ENCODE assay signal across 8 cellular contexts in genomic region chr9:14692918-14693861, GRCh38. TPM values are rescaled to one million over a fixed set of nuclear protein-coding genes. Genes with fewer than 3 reads are reported as not detected.
DNase-seq lines count a peak whose midpoint lies in the region; ATAC-seq and TF ChIP-seq lines count a peak whose summit lies in the region.

A gene with protein sequence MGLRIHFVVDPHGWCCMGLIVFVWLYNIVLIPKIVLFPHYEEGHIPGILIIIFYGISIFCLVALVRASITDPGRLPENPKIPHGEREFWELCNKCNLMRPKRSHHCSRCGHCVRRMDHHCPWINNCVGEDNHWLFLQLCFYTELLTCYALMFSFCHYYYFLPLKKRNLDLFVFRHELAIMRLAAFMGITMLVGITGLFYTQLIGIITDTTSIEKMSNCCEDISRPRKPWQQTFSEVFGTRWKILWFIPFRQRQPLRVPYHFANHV (minus strand): TSS chr9:14693432. CDS start chr9:14674340, 19,092 bp downstream.

- peak in 1 of 4 experiments; percentile 38 for TF ChIP-seq CTCF in gastroesophageal sphincter (IDR thresholded peaks at IDR 0.05)
- no peak for TF ChIP-seq CTCF in subcutaneous adipose tissue (IDR thresholded peaks at IDR 0.05; ENCODE audit: low read depth)

- H3K4ac ChIP-seq in neuronal stem cell (ENCODE audit: low read length): peak within 1 kb of the TSS; percentile 26

- H3K14ac ChIP-seq in neuronal stem cell (ENCODE audit: low read length): no peak within 1 kb of the TSS

- no peak for TF ChIP-seq EP300 in gastroesophageal sphincter (IDR thresholded peaks at IDR 0.05)

- peak within 1 kb of the TSS; percentile 29 for H4K8ac ChIP-seq in neuronal stem cell (ENCODE audit: low read depth, low read length)

- H3K4me1 ChIP-seq in gastroesophageal sphincter (peaks cover 0 to 28% (median 0%) of the 10 kb centered on the region in 3 donors), neuronal stem cell (ENCODE audit: control insufficient read depth in 2 of 2, insufficient read depth in 1 of 2, low read depth in 1 of 2, low read length in 2 of 2) (peaks cover 3 to 4% of the 10 kb centered on the region in 2 donors)

- no peaks in the 10 kb centered on the region for H3K79me1 ChIP-seq in neuronal stem cell (ENCODE audit: low read depth, low read length)

- H2AFZ ChIP-seq in neuronal stem cell (ENCODE audit: low read length): peak within 1 kb of the TSS; percentile 96

- in situ Hi-C loops in Caki2 (cut with HindIII; ENCODE audit: low pct_unique_long_range_greater_than_20kb, low sequenced_read_pairs): no loop called here

- peak within 1 kb of the TSS in 3 of 4 donors; percentile 36 to 80 (median 68) for H3K27ac ChIP-seq in gastroesophageal sphincter
- H3K27ac ChIP-seq in neuronal stem cell (replicated peaks; ENCODE audit: low read length): no peak within 1 kb of the TSS

- ATAC-seq in GM19455 (IDR thresholded peaks at IDR 0.05; ENCODE audit: unreplicated experiment) (peak; percentile 80), HG03575 (IDR thresholded peaks at IDR 0.05; ENCODE audit: extremely low read depth, insufficient number of reproducible peaks, low FRiP score, unreplicated experiment) (peak; percentile 26), gastroesophageal sphincter (peak; percentile 94)

- H2AK5ac ChIP-seq in neuronal stem cell (ENCODE audit: low read depth, low read length): no peak within 1 kb of the TSS

- no peaks in the 10 kb centered on the region for H3K9me3 ChIP-seq in gastroesophageal sphincter
- no peaks in the 10 kb centered on the region for H3K9me3 ChIP-seq in neuronal stem cell (replicated peaks in 1 of 2; ENCODE audit: control insufficient read depth in 2 of 2, insufficient read depth in 1 of 2, low read depth in 1 of 2, low read length in 2 of 2)

- no peak within 1 kb of the TSS for H2BK12ac ChIP-seq in neuronal stem cell (ENCODE audit: low read length)

- H3K18ac ChIP-seq in neuronal stem cell (ENCODE audit: low read length): peak within 1 kb of the TSS; percentile 98

- no peaks in the 10 kb centered on the region for H3K27me3 ChIP-seq in gastroesophageal sphincter
- no peaks in the 10 kb centered on the region for H3K27me3 ChIP-seq in neuronal stem cell (ENCODE audit: control insufficient read depth in 3 of 3, insufficient read depth in 3 of 3, low read depth in 1 of 3, low read length in 3 of 3)

- DNase-seq in Caki2 (ENCODE audit: low read depth) (peak; percentile 46), RPMI8226 (peak; percentile 80), activated gamma-delta T cell treated with Interleukin-2 at 50 U/mL for 16 hours (peak; percentile 43), neuronal stem cell (ENCODE audit: low spot score) (peak; percentile 24)

- peak within 1 kb of the TSS; percentile 100 for H3K23ac ChIP-seq in neuronal stem cell (ENCODE audit: low read depth, low read length, poor library complexity)

- H4K91ac ChIP-seq in neuronal stem cell (ENCODE audit: low read depth, low read length, poor library complexity): no peak within 1 kb of the TSS

- H2BK15ac ChIP-seq in neuronal stem cell (ENCODE audit: low read length): peak within 1 kb of the TSS; percentile 42

- TF ChIP-seq POLR2A in gastroesophageal sphincter (IDR thresholded peaks at IDR 0.05): peak in 1 of 2 donors; percentile 37

- 0 to 27% methylated on average over 5 to 7 of the region's 79 CpGs for WGBS in gastroesophageal sphincter (ENCODE audit: low coverage in 1 of 2), 2 donors
- no CpG with 5 or more reads among the region's 79 CpGs for WGBS in neuronal stem cell (ENCODE audit: extremely low coverage in 2 of 2, insufficient read length in 2 of 2, insufficient replicate concordance in 1 of 2), 2 donors

- peak within 1 kb of the TSS; percentile 83 for H3K9ac ChIP-seq in neuronal stem cell (ENCODE audit: low read depth, low read length, poor library complexity)

- H2BK5ac ChIP-seq in neuronal stem cell (ENCODE audit: low read length): no peak within 1 kb of the TSS

- H3K36me3 ChIP-seq in gastroesophageal sphincter (peaks cover 0 to 20% of the 10 kb centered on the region in 2 donors), neuronal stem cell (replicated peaks in 1 of 2; ENCODE audit: control insufficient read depth in 2 of 2, insufficient read depth in 2 of 2, low read length in 2 of 2) (peaks cover 4 to 19% of the 10 kb centered on the region in 2 donors)

- H3K4me2 ChIP-seq in neuronal stem cell (ENCODE audit: insufficient read depth, low read length, poor library complexity, severe bottlenecking): peak within 1 kb of the TSS; percentile 59

- peak within 1 kb of the TSS; percentile 89 to 91 for H3K4me3 ChIP-seq in gastroesophageal sphincter
- H3K4me3 ChIP-seq in neuronal stem cell (ENCODE audit: low read length in 2 of 2): peak within 1 kb of the TSS; percentile 52 to 90

- peak within 1 kb of the TSS; percentile 56 for H2BK120ac ChIP-seq in neuronal stem cell (ENCODE audit: low read depth, low read length)

RNA-seq across cellular contexts. Expression of the gene that starts here (rescaled TPM):
- 1.8 and 2.1 TPM in 2 replicates for total RNA-seq in Caki2 (2014; rRNA removed; shearing (Covaris generic); ENCODE audit: low replicate concordance)
- total RNA-seq in gastroesophageal sphincter (10 to 100 TPM in 2 of 4 donors, 1 to 10 TPM in 2; 7.8 to 15.1 (median 10.8) TPM), subcutaneous adipose tissue (10 to 100 TPM in 3 of 4 donors, 1 to 10 TPM in 1; 10.0 to 20.7 (median 12.4) TPM)
- polyA plus RNA-seq in neuronal stem cell (2013, experiment 1 of 2): 4.6 TPM
- 5.0 TPM for polyA plus RNA-seq in neuronal stem cell (2013, experiment 2 of 2)

Comparison
In these comparisons a context has a peak if more than half of its experiments do, and no peak if none do; other contexts are left out.
1. DNase-seq: peak in every context shown above with its lines; median percentile 80 in RPMI8226; 46 in Caki2; 43 in activated gamma-delta T cell treated with Interleukin-2 at 50 U/mL for 16 hours; 24 in neuronal stem cell.
2. ATAC-seq: peak in every context shown above with its lines; median percentile 94 in gastroesophageal sphincter; 80 in GM19455; 26 in HG03575.